Comparison of ENCODE assay signal across 1 cellular context in the genomic region with DNA sequence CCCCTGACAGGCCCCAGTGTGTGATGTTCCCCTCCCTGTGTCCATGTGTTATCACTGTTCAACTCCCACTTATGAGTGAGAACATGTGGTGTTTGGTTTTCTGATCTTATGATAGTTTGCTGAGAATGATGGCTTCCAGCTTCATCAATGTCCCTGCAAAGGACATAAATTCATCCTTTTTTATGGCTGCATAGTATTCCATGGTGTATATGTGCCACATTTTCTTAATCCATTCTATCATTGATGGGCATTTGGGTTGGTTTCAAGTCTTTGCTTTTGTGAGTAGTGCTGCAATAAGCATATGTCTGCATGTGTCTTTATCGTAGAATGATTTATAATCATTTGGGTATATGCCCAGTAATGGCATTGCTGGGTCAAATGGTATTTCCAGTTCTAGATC. TPM values are rescaled to one million over a fixed set of nuclear protein-coding genes. Genes with fewer than 3 reads are reported as not detected.
"Had no signal": no experiment of that assay in that cellular context is flagged by ENCODE, and none has a peak within 500 bp of the region (broad histone marks: within the 10 kb centered on the region; RNA-seq: fewer than 3 reads in every experiment).

No MANE protein-coding gene starts in this region.

RNA-seq across cellular contexts. Expression of a gene that starts 35.3 kb away (rescaled TPM):
- total RNA-seq: H4 had no signal
